In genomic region chr17:56779306-56779705, GRCh38 we compare ENCODE assay signal across 8 cellular contexts. TPM values are rescaled to one million over a fixed set of nuclear protein-coding genes. Genes with fewer than 3 reads are reported as not detected.
A peak's percentile ranks its signal among the peaks of the same experiment; 100 is the strongest.
DNase-seq lines count a peak whose midpoint lies in the region; ATAC-seq and TF ChIP-seq lines count a peak whose summit lies in the region.

No MANE protein-coding gene starts in this region.

- peak overlapping the region; percentile 97 for H3K27ac ChIP-seq in BLaER1
- H3K27ac ChIP-seq in left lung = no peak overlapping the region

- H3K4me3 Mint-ChIP-seq in HFFc6 = peak overlapping the region; percentile 90
- peak overlapping the region; percentile 79 for H3K4me3 Mint-ChIP-seq in activated CD4-positive, alpha-beta memory T cell treated with anti-CD3 and anti-CD28 coated beads for 36 hours
- peak overlapping the region; percentile 76 for H3K4me3 Mint-ChIP-seq in mesothelial cell of epicardium

- ATAC-seq in left lung = no peak

- no peak for TF ChIP-seq CTCF in HFFc6 (IDR thresholded peaks at IDR 0.05)
- no peak for TF ChIP-seq CTCF in mesothelial cell of epicardium (IDR thresholded peaks at IDR 0.05; ENCODE audit: unreplicated experiment)
- no peak for TF ChIP-seq CTCF in left lung (IDR thresholded peaks at IDR 0.05)

- H3K4me3 ChIP-seq in BLaER1 (peak overlapping the region; percentile 60), left lung (no peak overlapping the region)

- intact Hi-C loops in activated CD4-positive, alpha-beta memory T cell treated with anti-CD3 and anti-CD28 coated beads for 36 hours (cut with micrococcal nuclease) = loop anchor here (2.0 kb wide), 1 partner anchor 17 kb away; no protein-coding TSS in a partner anchor
- intact Hi-C loops in left lung (cut with DNase I) = no loop called here

- H3K9me3 ChIP-seq in BLaER1 = no peaks in the 10 kb centered on the region; the same call in 1 of the 2 replicates
- no peaks in the 10 kb centered on the region for H3K9me3 ChIP-seq in left lung

- peaks cover 4% of the 10 kb centered on the region for H3K27me3 Mint-ChIP-seq in HFFc6 (ENCODE audit: insufficient read depth)
- peaks cover 2% of the 10 kb centered on the region for H3K27me3 Mint-ChIP-seq in activated CD4-positive, alpha-beta memory T cell treated with anti-CD3 and anti-CD28 coated beads for 36 hours
- H3K27me3 Mint-ChIP-seq in mesothelial cell of epicardium (ENCODE audit: low read depth) = peaks cover 63% of the 10 kb centered on the region

- H3K9ac ChIP-seq in BLaER1 = peak overlapping the region; percentile 82

- H3K36me3 Mint-ChIP-seq in HFFc6 (ENCODE audit: low read depth) = peaks cover 5% of the 10 kb centered on the region; the same call in 1 of the 2 replicates
- H3K36me3 Mint-ChIP-seq in activated CD4-positive, alpha-beta memory T cell treated with anti-CD3 and anti-CD28 coated beads for 36 hours = no peaks in the 10 kb centered on the region
- H3K36me3 Mint-ChIP-seq in mesothelial cell of epicardium = no peaks in the 10 kb centered on the region

- H3K4me1 Mint-ChIP-seq in HFFc6 (ENCODE audit: low read depth) (peaks cover 64% of the 10 kb centered on the region), mesothelial cell of epicardium (peaks cover 10% of the 10 kb centered on the region)
- H3K4me1 Mint-ChIP-seq in activated CD4-positive, alpha-beta memory T cell treated with anti-CD3 and anti-CD28 coated beads for 36 hours (ENCODE audit: low read depth) = peaks cover 20% of the 10 kb centered on the region

- H3K36me3 ChIP-seq in BLaER1 (no peaks in the 10 kb centered on the region), left lung (no peaks in the 10 kb centered on the region)

- POLR2A ChIA-PET in activated CD4-positive, alpha-beta memory T cell treated with anti-CD3 and anti-CD28 coated beads for 36 hours (lab: Charles Lee) = no interaction called here

- CTCF ChIA-PET in activated CD4-positive, alpha-beta memory T cell treated with anti-CD3 and anti-CD28 coated beads for 36 hours (lab: Charles Lee) = interaction anchor here (0.5 to 4.1 kb wide), 20 partner anchors 9 to 280 kb away, joined by 3 to 56 read pairs (median 5); partner anchors contain the start of gene NOG

- H3K4me1 ChIP-seq in BLaER1 (peaks cover 77% of the 10 kb centered on the region), left lung (peaks cover 0 to 15% of the 10 kb centered on the region in 2 donors)

- H3K27me3 ChIP-seq in BLaER1 = no peaks in the 10 kb centered on the region
- H3K27me3 ChIP-seq in left lung = peaks cover 0 to 28% of the 10 kb centered on the region in 2 donors

- H3K27ac Mint-ChIP-seq in HFFc6 (peak overlapping the region; percentile 87), mesothelial cell of epicardium (no peak overlapping the region)
- no peak overlapping the region for H3K27ac Mint-ChIP-seq in activated CD4-positive, alpha-beta memory T cell treated with anti-CD3 and anti-CD28 coated beads for 36 hours

- H3K4me2 ChIP-seq in BLaER1 = peak overlapping the region; percentile 97

- H4K20me1 ChIP-seq in BLaER1 = no peaks in the 10 kb centered on the region

- H3K9me3 Mint-ChIP-seq in HFFc6 (no peaks in the 10 kb centered on the region), mesothelial cell of epicardium (no peaks in the 10 kb centered on the region)
- H3K9me3 Mint-ChIP-seq in activated CD4-positive, alpha-beta memory T cell treated with anti-CD3 and anti-CD28 coated beads for 36 hours = no peaks in the 10 kb centered on the region

- DNase-seq in HFFc6 (peak; percentile 7), mesothelial cell of epicardium (ENCODE audit: low spot score in 2 of 2, unreplicated experiment in 2 of 2) (no peak), medulla oblongata (ENCODE audit: extremely low spot score) (no peak), SKM-1 (lab: John Stamatoyannopoulos, UW; ENCODE audit: unreplicated experiment) (no peak), left lung (no peak)
- DNase-seq in activated CD4-positive, alpha-beta memory T cell treated with anti-CD3 and anti-CD28 coated beads for 36 hours = no peak
- DNase-seq in stimulated activated CD4-positive, alpha-beta T cell treated with anti-CD3 and anti-CD28 coated beads, Interleukin-4, amount 100 ng/mL, for 4 hours = no peak

RNA-seq across cellular contexts. Expression of gene C17orf67, which starts 54.4 kb away (rescaled TPM):
- total RNA-seq in HFFc6 (2021; fragmentation: NEBNext Ultra II Directional; extraction: Animal tissue kit (Norgen Biotek cat#: 25700)) = 1 to 10 TPM; 1.5 to 2.3 (median 1.9) TPM
- 1 to 10 TPM; 3.6 to 3.9 TPM for total RNA-seq in activated CD4-positive, alpha-beta memory T cell treated with anti-CD3 and anti-CD28 coated beads for 36 hours
- total RNA-seq in mesothelial cell of epicardium = 3.5 to 3.9 TPM (median 3.8 TPM) in 3 replicates
- total RNA-seq in left lung = 1 to 10 TPM; 1.6 to 3.1 TPM

RNA-seq across cellular contexts. Expression of gene DGKE, which starts 54.6 kb away (rescaled TPM):
- total RNA-seq in HFFc6 (2021; fragmentation: NEBNext Ultra II Directional; extraction: Animal tissue kit (Norgen Biotek cat#: 25700)) = 1 to 10 TPM; 5.9 to 9.3 (median 7.6) TPM
- total RNA-seq in activated CD4-positive, alpha-beta memory T cell treated with anti-CD3 and anti-CD28 coated beads for 36 hours = 10 to 100 TPM; 23.3 to 25.6 TPM
- total RNA-seq in mesothelial cell of epicardium (8.2 to 9.4 TPM (median 8.6 TPM) in 3 replicates), left lung (10 to 100 TPM in 1 of 2 donors, 1 to 10 TPM in 1; 7.3 to 10.5 TPM)
